Comparison of ENCODE assay signal across 11 cellular contexts in genomic region chr17:33142703-33143299, GRCh38.
DNase-seq lines count a peak whose midpoint lies in the region; ATAC-seq, FAIRE-seq and TF ChIP-seq lines count a peak whose summit lies in the region.
"Had no signal": no experiment of that assay in that cellular context is flagged by ENCODE, and none has a peak within 500 bp of the region (broad histone marks: within the 10 kb centered on the region; RNA-seq: fewer than 3 reads in every experiment).

No MANE protein-coding gene starts in this region.

- DNase-seq in A549 (ENCODE audit: low read depth in 1 of 2, low spot score in 1 of 2) (peak in 1 of 2 experiments; percentile 38), GM20000 (ENCODE audit: low spot score) (peak; percentile 21), RPMI8226 (peak; percentile 39), glomerular visceral epithelial cell (ENCODE audit: extremely low spot score) (peak; percentile 46), NCI-H2196 treated with DMSO at 0.1 percent for 48 hours (lab: John Stamatoyannopoulos, UW; ENCODE audit: unreplicated experiment) (no peak), esophagus muscularis mucosa (ENCODE audit: extremely low spot score) (no peak)
- DNase-seq: CD8-positive, alpha-beta memory T cell; NCI-H2081 had no signal

- no peak for TF ChIP-seq CTCF in A549 (IDR thresholded peaks at IDR 0.05)
- no peak for TF ChIP-seq CTCF in GM20000 (IDR thresholded peaks at IDR 0.05; ENCODE audit: extremely low read depth, missing control alignments)
- no peak for TF ChIP-seq CTCF in esophagus muscularis mucosa (IDR thresholded peaks at IDR 0.05)

- no peaks in the 10 kb centered on the region for H3K36me3 ChIP-seq in esophagus muscularis mucosa
- H3K36me3 ChIP-seq: heart right ventricle had no signal

- peaks cover 0 to 21% (median 0%) of the 10 kb centered on the region in 4 donors for H3K27me3 ChIP-seq in esophagus muscularis mucosa

- H3K27ac ChIP-seq in A549 (no peak overlapping the region), esophagus muscularis mucosa (replicated peaks in 1 of 4) (no peak overlapping the region)
- H3K27ac ChIP-seq: heart right ventricle had no signal

- CTCF ChIA-PET in A549 (lab: Yijun Ruan, JAX) = interaction anchor here (1.5 to 1.9 kb wide), 5 partner anchors 11 to 93 kb away, joined by 3 to 5 read pairs (median 5); no protein-coding TSS in a partner anchor

- no peaks in the 10 kb centered on the region for H3K9me3 ChIP-seq in A549
- H3K9me3 ChIP-seq in esophagus muscularis mucosa = no peaks in the 10 kb centered on the region
- H3K9me3 ChIP-seq: heart right ventricle had no signal

- H3K4me1 ChIP-seq in A549 (no peaks in the 10 kb centered on the region), esophagus muscularis mucosa (no peaks in the 10 kb centered on the region)
- H3K4me1 ChIP-seq: heart right ventricle had no signal

- H3K4me3 ChIP-seq in A549 (no peak overlapping the region), esophagus muscularis mucosa (no peak overlapping the region)
- H3K4me3 ChIP-seq: heart right ventricle had no signal

- intact Hi-C loops in esophagus muscularis mucosa (cut with DNase I) = no loop called here

- TF ChIP-seq POLR2A in A549 (IDR thresholded peaks at IDR 0.05; ENCODE audit: low read length) (no peak), esophagus muscularis mucosa (IDR thresholded peaks at IDR 0.05; ENCODE audit: low read depth) (no peak)

- TF ChIP-seq EP300 in A549 (IDR thresholded peaks at IDR 0.05) = no peak
- no peak for TF ChIP-seq EP300 in esophagus muscularis mucosa (IDR thresholded peaks at IDR 0.05)

- no peak for TF ChIP-seq RAD21 in A549 (conservative IDR thresholded peaks at IDR 0.05 in 1 of 2, IDR thresholded peaks at IDR 0.05 in 1 of 2)

- WGBS in A549 (ENCODE audit: missing lambda C conversion rate) = 22% methylated on average over 3 of the region's 3 CpGs
- WGBS in esophagus muscularis mucosa = 55% methylated on average over 3 of the region's 3 CpGs

- POLR2A ChIA-PET in A549 (lab: Yijun Ruan, JAX) = no interaction called here

- ATAC-seq in A549 = peak in 1 of 2 experiments; percentile 46; a peak in 1 of 6 replicates
- no peak for ATAC-seq in HG03432 (IDR thresholded peaks at IDR 0.05; ENCODE audit: unreplicated experiment)
- no peak for ATAC-seq in GM19395 (IDR thresholded peaks at IDR 0.05; ENCODE audit: unreplicated experiment)
- ATAC-seq: heart right ventricle had no signal

- FAIRE-seq in A549 (lab: Jason Lieb, UNC) = peak; percentile 7

- H3K4me2 ChIP-seq in A549 = no peak overlapping the region

TF ChIP-seq in A549, 52 proteins besides CTCF, POLR2A, EP300 and RAD21:
- TF ChIP-seq REST (IDR thresholded peaks at IDR 0.05) = peak; percentile 97
- TF ChIP-seq, protein P1, sequence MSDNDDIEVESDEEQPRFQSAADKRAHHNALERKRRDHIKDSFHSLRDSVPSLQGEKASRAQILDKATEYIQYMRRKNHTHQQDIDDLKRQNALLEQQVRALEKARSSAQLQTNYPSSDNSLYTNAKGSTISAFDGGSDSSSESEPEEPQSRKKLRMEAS (IDR thresholded peaks at IDR 0.05) = no peak
- no peak for TF ChIP-seq RNF2 (IDR thresholded peaks at IDR 0.05; ENCODE audit: borderline replicate concordance, low read depth)
- no peak for TF ChIP-seq KDM5A (IDR thresholded peaks at IDR 0.05)
- TF ChIP-seq ZSCAN20 (CRISPR knock-in tag; IDR thresholded peaks at IDR 0.05) = 0 out of 2 replicates have a peak, but pooled peaks have one; percentile 55
- peak; percentile 55; the same call in 1 of the 2 replicates for TF ChIP-seq HOXB13 (CRISPR knock-in tag; IDR thresholded peaks at IDR 0.05; ENCODE audit: low read depth)
- TF ChIP-seq HOXB5 (CRISPR knock-in tag; IDR thresholded peaks at IDR 0.05) = no peak
- TF ChIP-seq RFX5 (IDR thresholded peaks at IDR 0.05) = no peak
- peak; percentile 78; the same call in 1 of the 2 replicates for TF ChIP-seq EHF (CRISPR knock-in tag; IDR thresholded peaks at IDR 0.05)
- no peak for TF ChIP-seq MYC (IDR thresholded peaks at IDR 0.05; ENCODE audit: borderline replicate concordance, low read length)
- TF ChIP-seq HOXA7 (CRISPR knock-in tag; IDR thresholded peaks at IDR 0.05) = no peak
- no peak for TF ChIP-seq MAFK (IDR thresholded peaks at IDR 0.05; ENCODE audit: partially characterized antibody)
- TF ChIP-seq, protein P2, sequence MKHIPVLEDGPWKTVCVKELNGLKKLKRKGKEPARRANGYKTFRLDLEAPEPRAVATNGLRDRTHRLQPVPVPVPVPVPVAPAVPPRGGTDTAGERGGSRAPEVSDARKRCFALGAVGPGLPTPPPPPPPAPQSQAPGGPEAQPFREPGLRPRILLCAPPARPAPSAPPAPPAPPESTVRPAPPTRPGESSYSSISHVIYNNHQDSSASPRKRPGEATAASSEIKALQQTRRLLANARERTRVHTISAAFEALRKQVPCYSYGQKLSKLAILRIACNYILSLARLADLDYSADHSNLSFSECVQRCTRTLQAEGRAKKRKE (CRISPR knock-in tag; IDR thresholded peaks at IDR 0.05; ENCODE audit: low read depth) = no peak
- TF ChIP-seq RCOR1 (IDR thresholded peaks at IDR 0.05; ENCODE audit: low read depth, low read length) = no peak
- no peak for TF ChIP-seq SMC3 (IDR thresholded peaks at IDR 0.05)
- no peak for TF ChIP-seq RARB (CRISPR knock-in tag; IDR thresholded peaks at IDR 0.05)
- TF ChIP-seq EHMT2 (IDR thresholded peaks at IDR 0.05; ENCODE audit: low read depth) = peak; percentile 95
- no peak for TF ChIP-seq ZFP36 (IDR thresholded peaks at IDR 0.05; ENCODE audit: borderline replicate concordance, partially characterized antibody)

Comparison
In these comparisons a context has a peak if more than half of its experiments do, and no peak if none do; other contexts are left out.
1. DNase-seq: peak in GM20000 (single experiment), RPMI8226 (single experiment) and glomerular visceral epithelial cell (single experiment); none in NCI-H2196 treated with DMSO at 0.1 percent for 48 hours (single experiment) and esophagus muscularis mucosa (single experiment).